Comparison of ENCODE assay signal across 14 cellular contexts in the genomic region with DNA sequence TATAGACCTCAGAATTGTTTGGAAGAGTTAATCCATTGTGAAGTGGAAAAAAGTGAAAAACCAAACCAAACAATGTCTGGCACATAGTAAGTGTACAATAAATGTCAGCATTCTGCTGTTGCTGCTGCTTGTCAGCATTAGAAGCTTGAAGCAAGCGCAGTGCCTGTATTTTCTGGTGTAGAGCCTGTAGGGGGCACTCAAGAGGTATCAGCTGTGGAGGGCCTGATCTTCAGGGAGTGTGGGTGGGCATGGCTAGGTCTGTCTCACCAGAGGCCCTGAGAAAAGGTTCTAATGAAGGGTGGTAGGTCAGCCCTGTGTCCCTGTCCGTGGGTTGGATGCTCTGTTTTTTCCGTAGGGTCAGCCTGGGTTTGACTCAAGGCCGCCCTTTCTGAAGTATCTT. TPM values are rescaled to one million over a fixed set of nuclear protein-coding genes. Genes with fewer than 3 reads are reported as not detected.
A peak's percentile ranks its signal among the peaks of the same experiment; 100 is the strongest.
DNase-seq lines count a peak whose midpoint lies in the region; ATAC-seq, FAIRE-seq and TF ChIP-seq lines count a peak whose summit lies in the region.
"Had no signal": no experiment of that assay in that cellular context is flagged by ENCODE, and none has a peak within 500 bp of the region (broad histone marks: within the 10 kb centered on the region; RNA-seq: fewer than 3 reads in every experiment).

No MANE protein-coding gene starts in this region.

- H2BK15ac ChIP-seq in H9 (ENCODE audit: low read depth, low read length) = no peak overlapping the region

- H2AFZ ChIP-seq in H9 (ENCODE audit: low read length) (no peak overlapping the region), K562 (ENCODE audit: low read depth, low read length) (no peak overlapping the region), keratinocyte (ENCODE audit: control insufficient read depth, low read length) (no peak overlapping the region)

- H3T11ph ChIP-seq in H9 (ENCODE audit: low read length) = no peak overlapping the region

- no peak overlapping the region for H3K14ac ChIP-seq in H9 (ENCODE audit: insufficient read depth, low read length)

- peak in 1 of 2 experiments; percentile 25; a peak in 2 of 6 replicates for ATAC-seq in A549
- peak; percentile 75 for ATAC-seq in K562
- ATAC-seq in lower lobe of right lung = no peak
- no peak for ATAC-seq in GM21825 (IDR thresholded peaks at IDR 0.05; ENCODE audit: unreplicated experiment)

- peaks cover 7% of the 10 kb centered on the region for H3K23me2 ChIP-seq in H9 (ENCODE audit: insufficient read length, low read depth, low read length, poor library complexity, severe bottlenecking)

- CTCF ChIA-PET in A549 (lab: Yijun Ruan, JAX) (interaction anchor here (0.8 to 1.5 kb wide), 3 partner anchors 8 to 59 kb away, joined by 3 to 6 read pairs (median 3); no protein-coding TSS in a partner anchor), K562 (lab: Yijun Ruan, JAX; ENCODE audit: low intra/inter-chr PET ratio) (no interaction called here)
- CTCF ChIA-PET in activated naive CD4-positive, alpha-beta T cell treated with anti-CD3 and anti-CD28 coated beads for 36 hours (lab: Charles Lee) = no interaction called here

- no peaks in the 10 kb centered on the region; a peak in 1 of 5 replicates for H3K9me3 Mint-ChIP-seq in H9
- peaks cover under 1% of the 10 kb centered on the region for H3K9me3 Mint-ChIP-seq in activated naive CD4-positive, alpha-beta T cell treated with anti-CD3 and anti-CD28 coated beads for 36 hours
- H3K9me3 Mint-ChIP-seq: activated T-cell treated with anti-CD3 and anti-CD28 coated beads, Interleukin-2, amount 50 U/mL, for 24 hours had no signal

- no peak overlapping the region for H2BK20ac ChIP-seq in H9 (ENCODE audit: low read depth, low read length, poor library complexity, severe bottlenecking)

- no TSS peak for BruUV-seq in K562 (replicated peaks; lab: Mats Ljungman, UMichigan)

- TF ChIP-seq CTCF in A549 (IDR thresholded peaks at IDR 0.05) (peak; percentile 18; the same call in 1 of the 3 replicates), H9 (conservative IDR thresholded peaks at IDR 0.05) (peak; percentile 73), K562 (IDR thresholded peaks at IDR 0.05 in 2 of 3, conservative IDR thresholded peaks at IDR 0.05 in 1 of 3; ENCODE audit: insufficient read depth in 2 of 3, low read depth in 1 of 3, low read length in 3 of 3) (peak; percentile 35 to 53 (median 40); a peak in 5 of 6 replicates), keratinocyte (optimal IDR thresholded peaks at IDR 0.05 in 1 of 3, IDR thresholded peaks at IDR 0.05 in 1 of 3, conservative IDR thresholded peaks at IDR 0.05 in 1 of 3; ENCODE audit: extremely low read depth in 1 of 3, insufficient read depth in 2 of 3, low read length in 3 of 3) (peak; percentile 26 to 47 (median 46)), lower lobe of right lung (IDR thresholded peaks at IDR 0.05) (no peak)

- no peak overlapping the region for H3K9ac ChIP-seq in H9 (ENCODE audit: extremely low read depth, insufficient read length, low read length)
- H3K9ac ChIP-seq in K562 (ENCODE audit: insufficient read depth in 1 of 2, low read depth in 2 of 2, low read length in 2 of 2) = no peak overlapping the region
- no peak overlapping the region for H3K9ac ChIP-seq in keratinocyte (ENCODE audit: control insufficient read depth, extremely low read depth, insufficient read depth, low read length)

- FAIRE-seq in A549 (lab: Jason Lieb, UNC) = no peak
- peak; percentile 26 for FAIRE-seq in K562 (lab: Jason Lieb, UNC)
- no peak for FAIRE-seq in keratinocyte (lab: Jason Lieb, UNC)

- no peak overlapping the region for H3K18ac ChIP-seq in H9 (ENCODE audit: insufficient read length, low read depth, low read length)

- H3K4me1 ChIP-seq in A549 (peaks cover 16% of the 10 kb centered on the region; the same call in 2 of the 3 replicates), H9 (ENCODE audit: insufficient read depth, low read length) (no peaks in the 10 kb centered on the region), K562 (replicated peaks in 1 of 2; ENCODE audit: control insufficient read depth in 2 of 2, insufficient read depth in 2 of 2, low read length in 2 of 2) (no peaks in the 10 kb centered on the region), keratinocyte (ENCODE audit: control insufficient read depth, extremely low read depth, insufficient read depth, low read length) (no peaks in the 10 kb centered on the region), lower lobe of right lung (no peaks in the 10 kb centered on the region)

- no peak overlapping the region for H3K4ac ChIP-seq in H9 (ENCODE audit: low read depth, low read length)

- H4K5ac ChIP-seq in H9 (ENCODE audit: insufficient read length, low read depth, low read length) = no peak overlapping the region

- in situ Hi-C loops in K562 (cut with MboI) = no loop called here

- H2BK12ac ChIP-seq in H9 (ENCODE audit: insufficient read length, low read depth, low read length) = no peak overlapping the region

- H3K9me3 ChIP-seq in A549 (no peaks in the 10 kb centered on the region), H9 (ENCODE audit: control insufficient read depth, low read depth, low read length) (no peaks in the 10 kb centered on the region), K562 (replicated peaks; ENCODE audit: control insufficient read depth, insufficient read depth, low read depth, low read length) (no peaks in the 10 kb centered on the region), keratinocyte (ENCODE audit: control insufficient read depth, low read depth, low read length) (no peaks in the 10 kb centered on the region), lower lobe of right lung (no peaks in the 10 kb centered on the region)
- H3K9me3 ChIP-seq: MG63 had no signal

- WGBS in A549 (ENCODE audit: missing lambda C conversion rate) = 60% methylated on average over 4 of the region's 4 CpGs
- WGBS in H9 (ENCODE audit: extremely low coverage, insufficient read length, low lambda C conversion rate) = no CpG with 5 or more reads among the region's 4 CpGs
- WGBS in K562 (ENCODE audit: insufficient coverage, low coverage, missing lambda C conversion rate) = 3% methylated on average over 4 of the region's 4 CpGs

- H3K79me1 ChIP-seq in H9 (ENCODE audit: insufficient read depth, low read depth, low read length, poor library complexity, severe bottlenecking) = no peaks in the 10 kb centered on the region

- dilution Hi-C loops in keratinocyte (cut with MboI; ENCODE audit: extremely low pct_ligation_motif_present, low sequenced_read_pairs) = no loop called here

- intact Hi-C loops in K562 (cut with micrococcal nuclease) = no loop called here
- intact Hi-C loops in lower lobe of right lung (cut with DNase I) = no loop called here
- intact Hi-C loops in activated naive CD4-positive, alpha-beta T cell treated with anti-CD3 and anti-CD28 coated beads for 36 hours (cut with micrococcal nuclease) = no loop called here

- H3K27me3 ChIP-seq in H9 (ENCODE audit: insufficient read depth, low read length) = peaks cover 17% of the 10 kb centered on the region; the same call in 1 of the 2 replicates
- H3K27me3 ChIP-seq in K562 (ENCODE audit: control insufficient read depth in 2 of 2, insufficient read depth in 2 of 2, low read length in 2 of 2) = peaks cover 0 to 15% of the 10 kb centered on the region in 2 experiments; a peak in 2 of 5 replicates
- peaks cover 31% of the 10 kb centered on the region for H3K27me3 ChIP-seq in keratinocyte (ENCODE audit: control insufficient read depth, extremely low read depth, insufficient read depth, low read length)
- H3K27me3 ChIP-seq in lower lobe of right lung (ENCODE audit: low read depth) = peaks cover 26% of the 10 kb centered on the region

- peak in 1 of 2 experiments; percentile 37; a peak in 1 of 5 replicates for TF ChIP-seq RAD21 in A549 (conservative IDR thresholded peaks at IDR 0.05 in 1 of 2, IDR thresholded peaks at IDR 0.05 in 1 of 2)
- TF ChIP-seq RAD21 in K562 (CRISPR knock-in tag; conservative IDR thresholded peaks at IDR 0.05 in 1 of 2, IDR thresholded peaks at IDR 0.05 in 1 of 2) = peak in 1 of 2 experiments; percentile 35; a peak in 1 of 4 replicates

- no peak for TF ChIP-seq POLR2A in A549 (IDR thresholded peaks at IDR 0.05; ENCODE audit: low read length)
- TF ChIP-seq POLR2A in K562 (conservative IDR thresholded peaks at IDR 0.05) = no peak

- H3K4me3 Mint-ChIP-seq in H9 = no peak overlapping the region
- no peak overlapping the region for H3K4me3 Mint-ChIP-seq in activated naive CD4-positive, alpha-beta T cell treated with anti-CD3 and anti-CD28 coated beads for 36 hours
- H3K4me3 Mint-ChIP-seq: activated T-cell treated with anti-CD3 and anti-CD28 coated beads, Interleukin-2, amount 50 U/mL, for 24 hours had no signal

- no peak overlapping the region for H4K8ac ChIP-seq in H9 (replicated peaks; ENCODE audit: insufficient read length, low read depth, low read length)

- H3K79me2 ChIP-seq in H9 (ENCODE audit: insufficient read depth, low read length) (no peaks in the 10 kb centered on the region), K562 (ENCODE audit: control insufficient read depth, insufficient read depth, low read length) (no peaks in the 10 kb centered on the region), keratinocyte (ENCODE audit: control insufficient read depth, insufficient read depth, low read length) (no peaks in the 10 kb centered on the region)

- peaks cover 2 to 4% of the 10 kb centered on the region in 2 experiments; a peak in 2 of 4 replicates for H3K4me1 Mint-ChIP-seq in H9
- no peaks in the 10 kb centered on the region for H3K4me1 Mint-ChIP-seq in activated naive CD4-positive, alpha-beta T cell treated with anti-CD3 and anti-CD28 coated beads for 36 hours (ENCODE audit: low read depth)

- no peak overlapping the region for H2BK5ac ChIP-seq in H9 (ENCODE audit: insufficient read length, low read length)

- peaks cover 44% of the 10 kb centered on the region for H3K27me3 Mint-ChIP-seq in H9 (ENCODE audit: low read depth)
- H3K27me3 Mint-ChIP-seq in activated naive CD4-positive, alpha-beta T cell treated with anti-CD3 and anti-CD28 coated beads for 36 hours (ENCODE audit: low read depth) = peaks cover 39% of the 10 kb centered on the region

- H3K27ac Mint-ChIP-seq in H9 = no peak overlapping the region
- H3K27ac Mint-ChIP-seq in activated naive CD4-positive, alpha-beta T cell treated with anti-CD3 and anti-CD28 coated beads for 36 hours = no peak overlapping the region
- H3K27ac Mint-ChIP-seq: activated T-cell treated with anti-CD3 and anti-CD28 coated beads, Interleukin-2, amount 50 U/mL, for 24 hours had no signal

- H3K23ac ChIP-seq in H9 (ENCODE audit: insufficient read length, low read depth, low read length) = no peak overlapping the region

- no peak for TF ChIP-seq EP300 in A549 (IDR thresholded peaks at IDR 0.05)
- TF ChIP-seq EP300 in K562 (IDR thresholded peaks at IDR 0.05; ENCODE audit: low read length) = no peak

- H3K36me3 ChIP-seq in K562 (ENCODE audit: control insufficient read depth, insufficient read depth, low read length) (no peaks in the 10 kb centered on the region), keratinocyte (ENCODE audit: control insufficient read depth in 2 of 2, extremely low read depth in 1 of 2, insufficient read depth in 2 of 2, low read length in 2 of 2) (no peaks in the 10 kb centered on the region), lower lobe of right lung (no peaks in the 10 kb centered on the region)
- H3K36me3 ChIP-seq: MG63 had no signal

- H4K20me1 ChIP-seq in H9 (ENCODE audit: control insufficient read depth, insufficient read depth, insufficient read length) (no peaks in the 10 kb centered on the region), K562 (replicated peaks; ENCODE audit: control insufficient read depth, insufficient read depth, low read length) (no peaks in the 10 kb centered on the region), keratinocyte (ENCODE audit: control insufficient read depth, extremely low read depth, insufficient read depth, low read length) (no peaks in the 10 kb centered on the region)

- H3K36me3 Mint-ChIP-seq in H9 (ENCODE audit: insufficient read depth in 1 of 3, low read depth in 3 of 3) = no peaks in the 10 kb centered on the region
- H3K36me3 Mint-ChIP-seq in activated naive CD4-positive, alpha-beta T cell treated with anti-CD3 and anti-CD28 coated beads for 36 hours (ENCODE audit: low read depth) = no peaks in the 10 kb centered on the region

- H3K27ac ChIP-seq in A549 (no peak overlapping the region), H9 (ENCODE audit: insufficient read length, low read depth, low read length) (no peak overlapping the region), K562 (ENCODE audit: extremely low read depth, low read depth, low read length) (no peak overlapping the region), keratinocyte (ENCODE audit: control insufficient read depth, insufficient read depth, low read length) (no peak overlapping the region), lower lobe of right lung (no peak overlapping the region)

- H3K9me1 ChIP-seq in K562 (ENCODE audit: control insufficient read depth, insufficient read depth, low read length) (no peaks in the 10 kb centered on the region), keratinocyte (ENCODE audit: control insufficient read depth, extremely low read depth, insufficient read depth, low read length) (no peaks in the 10 kb centered on the region)

- no peak overlapping the region for H2AK5ac ChIP-seq in H9 (ENCODE audit: insufficient read length, low read length)

- no peak overlapping the region for H4K91ac ChIP-seq in H9 (ENCODE audit: insufficient read length, low read depth, low read length)

- no peak overlapping the region for H3K56ac ChIP-seq in H9 (ENCODE audit: insufficient read length, low read depth, low read length)

- no peak overlapping the region for H3K4me3 ChIP-seq in A549
- no peak overlapping the region for H3K4me3 ChIP-seq in K562
- H3K4me3 ChIP-seq in keratinocyte (ENCODE audit: control insufficient read depth in 2 of 3, extremely low read depth in 1 of 3, insufficient read depth in 2 of 3, low read depth in 1 of 3, low read length in 3 of 3) = no peak overlapping the region
- H3K4me3 ChIP-seq in lower lobe of right lung = no peak overlapping the region
- H3K4me3 ChIP-seq: MG63 had no signal

- DNase-seq in A549 (ENCODE audit: low read depth in 1 of 2, low spot score in 1 of 2) (peak in 1 of 2 experiments; percentile 21), H9 (peak; percentile 61), K562 (ENCODE audit: extremely low read depth in 1 of 4, low spot score in 3 of 4) (peak; percentile 19 to 30 (median 21)), keratinocyte (ENCODE audit: low read depth, low spot score) (no peak), lower lobe of right lung (no peak)
- DNase-seq in activated naive CD4-positive, alpha-beta T cell treated with anti-CD3 and anti-CD28 coated beads for 36 hours = no peak
- DNase-seq in activated CD8-positive, alpha-beta memory T cell treated with anti-CD3 and anti-CD28 coated beads, Interleukin-2, amount 50 U/mL, for 48 hours = no peak
- DNase-seq: activated T-cell treated with anti-CD3 and anti-CD28 coated beads, Interleukin-2, amount 50 U/mL, for 24 hours; AML-193; MG63; SHP77 treated with DMSO at 0.1 percent for 48 hours; stimulated activated CD4-positive, alpha-beta T cell treated with anti-CD3 and anti-CD28 coated beads, Interleukin-4, amount 100 ng/mL, for 1 hour had no signal

- H3K4me2 ChIP-seq in A549 (peak overlapping the region; percentile 49; the same call in 1 of the 3 replicates), H9 (ENCODE audit: insufficient read depth, insufficient read length, low read length) (no peak overlapping the region), K562 (ENCODE audit: insufficient read depth, low read length) (no peak overlapping the region), keratinocyte (ENCODE audit: control insufficient read depth, extremely low read depth, insufficient read depth, low read depth, low read length) (no peak overlapping the region)

- no peak overlapping the region for H2BK120ac ChIP-seq in H9 (ENCODE audit: low read depth, low read length, poor library complexity, severe bottlenecking)

- POLR2A ChIA-PET in A549 (lab: Yijun Ruan, JAX) = no interaction called here
- POLR2A ChIA-PET in K562 (lab: Yijun Ruan, JAX) = interaction anchor here (1.2 to 1.9 kb wide), 2 partner anchors 9 to 14 kb away, joined by 3 to 5 read pairs; no protein-coding TSS in a partner anchor

RNA-seq across cellular contexts. Expression of gene ADAMTSL3, which starts 3.6 kb away (rescaled TPM):
- polyA plus RNA-seq in A549 (2011; rRNA removed) (0.25 and 0.52 TPM in 2 replicates), A549 (2017; fragmentation: RNase III; extraction: RNeasy Plus Mini Kit Qiagen cat#74134 plus additional on column Dnase treatment) (0.22 to 0.58 TPM (median 0.51 TPM) in 3 replicates), K562 (2011; rRNA removed) (0.01 TPM in 2 replicates), K562 (2014; fragmentation: Illumina TruSeq; extraction: Trizol) (0.09 and 0.28 TPM in 2 replicates), K562 (2014; fragmentation: Nextera tagmentation; extraction: Ambion mirVana) (under 1 TPM in 1 of 2 experiments, not detected in 1; 0.01 TPM), K562 (2014; rRNA removed) (0.01 TPM in 1 of 2 replicates, not detected in the other), keratinocyte (0.01 TPM in 3 replicates)
- 0.03 and 0.12 TPM in 2 replicates for polyA plus RNA-seq in A549 (2012; cell fraction: cytosol; rRNA removed)
- polyA plus RNA-seq in A549 (2012; cell fraction: nucleus; rRNA removed) = 0.04 and 0.12 TPM in 2 replicates
- polyA minus RNA-seq in A549 (2011; rRNA and poly(A)+ RNA removed) = 0.34 and 0.83 TPM in 2 replicates
- total RNA-seq in H9 (2021) (0.39 and 0.77 TPM in 2 replicates), K562 (2014; rRNA removed) (0.05 TPM in 1 of 2 replicates, not detected in the other), K562 (2014; rRNA removed; fragmentation: Illumina TruSeq; extraction: Trizol) (0.18 TPM in 1 of 2 replicates, not detected in the other), K562 (2015; rRNA removed; fragmentation: Illumina TruSeq; extraction: Trizol) (0.23 TPM in 1 of 2 replicates, not detected in the other), K562 (2021) (0.07 and 0.09 TPM in 2 replicates), lower lobe of right lung (26.4 TPM)
- 0.05 and 0.44 TPM in 2 replicates for total RNA-seq in K562 (2011; cell fraction: chromatin; rRNA removed; ENCODE audit: low replicate concordance)
- total RNA-seq in K562 (2011; cell fraction: nucleolus; rRNA removed) = under 0.01 TPM in 2 replicates
- not detected in 2 replicates for total RNA-seq in K562 (2011; cell fraction: nucleoplasm; rRNA removed)
- not detected in 2 replicates for polyA plus RNA-seq in K562 (2011; cell fraction: cytosol; rRNA removed)
- 0.06 TPM in 1 of 2 replicates, not detected in the other for polyA plus RNA-seq in K562 (2011; cell fraction: nucleus; rRNA removed)
- 0.01 and 0.15 TPM in 2 replicates for polyA plus RNA-seq in K562 (2012)
- polyA minus RNA-seq in K562 (2011; rRNA and poly(A)+ RNA removed) = 0.04 TPM in 1 of 2 replicates, not detected in the other
- not detected in 2 replicates for polyA minus RNA-seq in K562 (2011; cell fraction: cytosol; rRNA and poly(A)+ RNA removed)
- polyA minus RNA-seq in K562 (2011; cell fraction: nucleus; rRNA and poly(A)+ RNA removed) = 0.11 TPM in 1 of 2 replicates, not detected in the other
- not detected for polyA plus RNA-seq in keratinocyte (2011; ENCODE audit: low read depth)
- 0.01 TPM in 1 of 2 replicates, not detected in the other for polyA plus RNA-seq in keratinocyte (2011; cell fraction: cytosol; rRNA removed)
- 0.05 and 0.11 TPM in 2 replicates for polyA plus RNA-seq in keratinocyte (2011; cell fraction: nucleus; rRNA removed)
- not detected in 2 replicates for polyA plus RNA-seq in keratinocyte (2012; ENCODE audit: low replicate concordance)
- polyA minus RNA-seq in keratinocyte = 0.03 TPM in 1 of 3 replicates, not detected in the others
- polyA minus RNA-seq in keratinocyte (2011; cell fraction: cytosol; rRNA and poly(A)+ RNA removed) = not detected
- polyA minus RNA-seq in keratinocyte (2011; cell fraction: nucleus; rRNA and poly(A)+ RNA removed) = 0.11 TPM in 1 of 2 replicates, not detected in the other
- total RNA-seq in activated naive CD4-positive, alpha-beta T cell treated with anti-CD3 and anti-CD28 coated beads for 36 hours = not detected
- total RNA-seq: osteocyte had no signal

Comparison
In these comparisons a context has a peak if more than half of its experiments do, and no peak if none do; other contexts are left out.
1. DNase-seq: peak in H9 (single experiment) and K562 (4 of 4); none in keratinocyte (single experiment), lower lobe of right lung (single experiment), activated naive CD4-positive, alpha-beta T cell treated with anti-CD3 and anti-CD28 coated beads for 36 hours (single experiment) and activated CD8-positive, alpha-beta memory T cell treated with anti-CD3 and anti-CD28 coated beads, Interleukin-2, amount 50 U/mL, for 48 hours (single experiment).
2. RNA of gene ADAMTSL3, which starts 3.6 kb away (total RNA-seq): 26.4 TPM in lower lobe of right lung (single experiment); 0.39 to 0.77 TPM in H9, under 0.01 to 0.44 TPM in K562 and not detected in activated naive CD4-positive, alpha-beta T cell treated with anti-CD3 and anti-CD28 coated beads for 36 hours; every median in the first group is over 10 times any median in the second.
3. Of the 35 proteins assayed by ChIP-seq in both K562 and A549: peak only in K562: none; only in A549: none; in both: CTCF; in neither: 33; mixed calls (peak in some experiments, not most) for 1.